ENCODE assay signal across 11 cellular contexts in genomic region chr3:120425877-120426276, GRCh38. TPM values are rescaled to one million over a fixed set of nuclear protein-coding genes. Genes with fewer than 3 reads are reported as not detected.
DNase-seq lines count a peak whose midpoint lies in the region; ATAC-seq and TF ChIP-seq lines count a peak whose summit lies in the region.
"Had no signal": no experiment of that assay in that cellular context is flagged by ENCODE, and none has a peak within 500 bp of the region (broad histone marks: within the 10 kb centered on the region; RNA-seq: fewer than 3 reads in every experiment).

No MANE protein-coding gene starts in this region.

- no peaks in the 10 kb centered on the region for H4K20me1 ChIP-seq in mammary epithelial cell (ENCODE audit: insufficient read depth, low read length)

- CTCF ChIA-PET in mammary epithelial cell (lab: Charles Lee; ENCODE audit: low non-redundant PET), result no interaction called here

- H3K9me3 ChIP-seq in breast epithelium (no peaks in the 10 kb centered on the region), mammary epithelial cell (replicated peaks; ENCODE audit: insufficient read depth, low read length) (no peaks in the 10 kb centered on the region), esophagus squamous epithelium (no peaks in the 10 kb centered on the region), muscle layer of duodenum (ENCODE audit: control insufficient read depth in 1 of 2, low read length in 2 of 2) (no peaks in the 10 kb centered on the region), aorta (ENCODE audit: control insufficient read depth, low read length) (no peaks in the 10 kb centered on the region)

- peak; percentile 65 for ATAC-seq in aorta (ENCODE audit: low FRiP score)
- no peak for ATAC-seq in GM21515 (IDR thresholded peaks at IDR 0.05; ENCODE audit: unreplicated experiment)
- ATAC-seq: stimulated activated naive CD8-positive, alpha-beta T cell treated with anti-CD3 and anti-CD28 coated beads, Interleukin-15, amount 100 ng/mL, for 72 hours had no signal

- intact Hi-C loops in breast epithelium (cut with DNase I; ENCODE audit: low total_unique reads), result loop anchor here (2.0 to 10.0 kb wide), 2 partner anchors 39 to 1071 kb away; no protein-coding TSS in a partner anchor
- intact Hi-C loops in mammary epithelial cell (cut with micrococcal nuclease), result no loop called here
- intact Hi-C loops in esophagus squamous epithelium (cut with DNase I), result no loop called here
- intact Hi-C loops in aorta (cut with DNase I), result no loop called here

- H3K27me3 ChIP-seq in breast epithelium (no peaks in the 10 kb centered on the region), mammary epithelial cell (ENCODE audit: insufficient read depth, low read length) (no peaks in the 10 kb centered on the region), esophagus squamous epithelium (no peaks in the 10 kb centered on the region), muscle layer of duodenum (ENCODE audit: low read depth, low read length) (no peaks in the 10 kb centered on the region), aorta (ENCODE audit: control insufficient read depth in 1 of 2, insufficient read depth in 2 of 2, low read length in 1 of 2) (no peaks in the 10 kb centered on the region)

- no peak for DNase-seq in breast epithelium (ENCODE audit: low spot score in 2 of 2)
- no peak for DNase-seq in mammary epithelial cell
- DNase-seq in esophagus squamous epithelium (lab: John Stamatoyannopoulos, UW), result no peak
- DNase-seq in aorta, result peak in 1 of 2 donors; percentile 72
- DNase-seq in stimulated activated CD4-positive, alpha-beta T cell treated with anti-CD3 and anti-CD28 coated beads, Interleukin-4, amount 100 ng/mL, for 1 hour, result no peak
- DNase-seq in NK-92 treated with Interleukin-12 subunit alpha and Interleukin-12 subunit beta, amount 100 ng/mL, for 24 hours (lab: John Stamatoyannopoulos, UW), result no peak
- DNase-seq: NCI-H1694 treated with DMSO at 0.1 percent for 48 hours; stimulated activated naive CD8-positive, alpha-beta T cell treated with anti-CD3 and anti-CD28 coated beads, Interleukin-15, amount 100 ng/mL, for 72 hours had no signal

- no peak for TF ChIP-seq POLR2A in breast epithelium (IDR thresholded peaks at IDR 0.05)
- no peak for TF ChIP-seq POLR2A in esophagus squamous epithelium (IDR thresholded peaks at IDR 0.05)

- H2AFZ ChIP-seq in mammary epithelial cell (ENCODE audit: low read depth, low read length), result no peak overlapping the region

- in situ Hi-C loops in mammary epithelial cell (cut with MboI; ENCODE audit: low sequenced_read_pairs in 2 of 2), result loop anchor here in 1 of 2 donors (10.0 kb wide), 1 partner anchor 129 kb away; no protein-coding TSS in a partner anchor

- H3K27ac ChIP-seq in breast epithelium (peak overlapping the region; percentile 20 to 56), mammary epithelial cell (ENCODE audit: insufficient read depth, low read depth, low read length) (no peak overlapping the region), esophagus squamous epithelium (peak overlapping the region; percentile 30 to 72 (median 70)), muscle layer of duodenum (ENCODE audit: low read length) (peak overlapping the region; percentile 77), aorta (ENCODE audit: low read depth in 1 of 2, low read length in 2 of 2) (peak overlapping the region; percentile 88 to 94)
- H3K27ac ChIP-seq: 22Rv1 had no signal

- no peak overlapping the region for H3K4me3 ChIP-seq in breast epithelium
- no peak overlapping the region for H3K4me3 ChIP-seq in mammary epithelial cell (replicated peaks in 1 of 3; ENCODE audit: insufficient read depth in 1 of 3, low read depth in 2 of 3, low read length in 3 of 3)
- H3K4me3 ChIP-seq in esophagus squamous epithelium, result no peak overlapping the region
- no peak overlapping the region for H3K4me3 ChIP-seq in muscle layer of duodenum (ENCODE audit: low read depth in 1 of 2, low read length in 2 of 2)
- H3K4me3 ChIP-seq in aorta (ENCODE audit: low read length in 2 of 2), result no peak overlapping the region

- TF ChIP-seq CTCF in breast epithelium (IDR thresholded peaks at IDR 0.05), result no peak
- TF ChIP-seq CTCF in mammary epithelial cell (conservative IDR thresholded peaks at IDR 0.05 in 1 of 2, IDR thresholded peaks at IDR 0.05 in 1 of 2; ENCODE audit: extremely low read depth in 1 of 2, insufficient read depth in 1 of 2, low read depth in 1 of 2, low read length in 2 of 2), result no peak
- TF ChIP-seq CTCF in esophagus squamous epithelium (IDR thresholded peaks at IDR 0.05), result no peak

- no peak overlapping the region for H3K9ac ChIP-seq in mammary epithelial cell (ENCODE audit: insufficient read depth, low read length)

- no peaks in the 10 kb centered on the region for H3K79me2 ChIP-seq in mammary epithelial cell (ENCODE audit: insufficient read depth, low read length)

- H3K4me1 ChIP-seq in breast epithelium (peaks cover 0 to 4% of the 10 kb centered on the region in 2 donors), mammary epithelial cell (ENCODE audit: insufficient read depth, low read length) (no peaks in the 10 kb centered on the region), esophagus squamous epithelium (peaks cover 0 to 87% (median 46%) of the 10 kb centered on the region in 3 donors), muscle layer of duodenum (ENCODE audit: control insufficient read depth in 1 of 2, insufficient read depth in 2 of 2, low read length in 2 of 2) (peaks cover 30 to 97% of the 10 kb centered on the region in 2 donors), aorta (ENCODE audit: control insufficient read depth in 1 of 2, insufficient read depth in 2 of 2, low read length in 2 of 2) (peaks cover 6 to 38% of the 10 kb centered on the region in 2 donors)

- 100% methylated on average over 1 of the region's 1 CpG for WGBS in mammary epithelial cell (ENCODE audit: low coverage, missing lambda C conversion rate)
- WGBS in esophagus squamous epithelium, 2 donors, result 12 to 21% methylated on average over 1 of the region's 1 CpG
- WGBS in aorta, 2 donors, result 4 to 10% methylated on average over 1 of the region's 1 CpG

- dilution Hi-C loops in mammary epithelial cell (cut with HindIII; ENCODE audit: low sequenced_read_pairs), result loop anchor here (5.0 kb wide), 3 partner anchors 41 to 131 kb away; no protein-coding TSS in a partner anchor

- H3K4me2 ChIP-seq in mammary epithelial cell (ENCODE audit: insufficient read depth, low read depth, low read length), result no peak overlapping the region

- BruUV-seq in mammary epithelial cell (replicated peaks; lab: Mats Ljungman, UMichigan), result no TSS peak

- H3K36me3 ChIP-seq in breast epithelium (no peaks in the 10 kb centered on the region), mammary epithelial cell (ENCODE audit: insufficient read depth, low read length) (peaks cover 2% of the 10 kb centered on the region), esophagus squamous epithelium (no peaks in the 10 kb centered on the region), muscle layer of duodenum (ENCODE audit: control insufficient read depth in 1 of 2, insufficient read depth in 2 of 2, low read length in 2 of 2) (peaks cover 11 to 20% of the 10 kb centered on the region in 2 donors), aorta (ENCODE audit: control insufficient read depth in 1 of 2, insufficient read depth in 2 of 2, low read length in 1 of 2) (peaks cover 0 to 3% of the 10 kb centered on the region in 2 donors)

RNA-seq across cellular contexts. Expression of gene FSTL1, which starts 24.9 kb away (rescaled TPM):
- 1,000 to 10,000 TPM in 1 of 3 donors, 100 to 1,000 TPM in 2; 225 to 1,263 (median 355) TPM for total RNA-seq in breast epithelium
- 100 to 1,000 TPM; 109 to 161 TPM for total RNA-seq in mammary epithelial cell
- polyA plus RNA-seq in mammary epithelial cell, result 71.6 TPM
- 176 TPM for polyA minus RNA-seq in mammary epithelial cell
- total RNA-seq in esophagus squamous epithelium, result 100 to 1,000 TPM in 2 of 4 donors, 10 to 100 TPM in 1, 1 to 10 TPM in 1; 9.4 to 258 (median 70.7) TPM
- 100 to 1,000 TPM; 716 to 833 TPM for total RNA-seq in aorta
- polyA plus RNA-seq in aorta, result 100 to 1,000 TPM; 103 to 319 TPM
